ENCODE assay signal across 24 cellular contexts in genomic region chr6:18360188-18360587, GRCh38. TPM values are rescaled to one million over a fixed set of nuclear protein-coding genes. Genes with fewer than 3 reads are reported as not detected.
A peak's percentile ranks its signal among the peaks of the same experiment; 100 is the strongest.
DNase-seq lines count a peak whose midpoint lies in the region; ATAC-seq and TF ChIP-seq lines count a peak whose summit lies in the region.
"Had no signal": no experiment of that assay in that cellular context is flagged by ENCODE, and none has a peak within 500 bp of the region (broad histone marks: within the 10 kb centered on the region; RNA-seq: fewer than 3 reads in every experiment).

No MANE protein-coding gene starts in this region.

- no peak overlapping the region for H3K9ac ChIP-seq in H9 (ENCODE audit: extremely low read depth, insufficient read length, low read length)

- peaks cover 12 to 14% of the 10 kb centered on the region in 2 donors for H3K9me3 Mint-ChIP-seq in stimulated activated naive B cell treated with anti-CD40 and anti-IgM and Interleukin-4, amounts not matched to agents 10 μg/mL and 1 μg/mL and 100 μg/mL, for 72 hours
- H3K9me3 Mint-ChIP-seq in H9 = peaks cover 6 to 13% of the 10 kb centered on the region in 2 experiments; a peak in 4 of 5 replicates

- no peaks in the 10 kb centered on the region for H3K4me1 ChIP-seq in H9 (ENCODE audit: insufficient read depth, low read length)
- no peaks in the 10 kb centered on the region for H3K4me1 ChIP-seq in hepatocyte (ENCODE audit: insufficient read depth)

- peaks cover 19 to 39% of the 10 kb centered on the region in 2 donors for H3K4me1 Mint-ChIP-seq in stimulated activated naive B cell treated with anti-CD40 and anti-IgM and Interleukin-4, amounts not matched to agents 10 μg/mL and 1 μg/mL and 100 μg/mL, for 72 hours
- no peaks in the 10 kb centered on the region for H3K4me1 Mint-ChIP-seq in H9
- H3K4me1 Mint-ChIP-seq: activated CD4-positive, alpha-beta memory T cell treated with anti-CD3 and anti-CD28 coated beads, Interleukin-2, amount 10 ng/mL, durations not matched to agents 7 days and 5 days; GM23338; natural killer cell had no signal

- H4K20me1 ChIP-seq in H9 (ENCODE audit: control insufficient read depth, insufficient read depth, insufficient read length) = no peaks in the 10 kb centered on the region
- H4K20me1 ChIP-seq in hepatocyte (ENCODE audit: insufficient read depth, poor library complexity, severe bottlenecking) = no peaks in the 10 kb centered on the region

- H3K79me2 ChIP-seq in H9 (ENCODE audit: insufficient read depth, low read length) (no peaks in the 10 kb centered on the region), hepatocyte (no peaks in the 10 kb centered on the region)

- no peaks in the 10 kb centered on the region for H3K79me1 ChIP-seq in H9 (ENCODE audit: insufficient read depth, low read depth, low read length, poor library complexity, severe bottlenecking)

- H2AK5ac ChIP-seq in H9 (ENCODE audit: insufficient read length, low read length) = no peak overlapping the region

- no peak overlapping the region for H4K5ac ChIP-seq in H9 (ENCODE audit: insufficient read length, low read depth, low read length)

- no peak overlapping the region for H3K23ac ChIP-seq in H9 (ENCODE audit: insufficient read length, low read depth, low read length)

- no peak overlapping the region for H2BK12ac ChIP-seq in H9 (ENCODE audit: insufficient read length, low read depth, low read length)

- no peaks in the 10 kb centered on the region for H3K36me3 ChIP-seq in hepatocyte (replicated peaks; ENCODE audit: insufficient read depth, low read depth)

- no peak overlapping the region for H4K91ac ChIP-seq in H9 (ENCODE audit: insufficient read length, low read depth, low read length)

- H3K4me2 ChIP-seq in H9 (ENCODE audit: insufficient read depth, insufficient read length, low read length) (no peak overlapping the region), hepatocyte (no peak overlapping the region)
- H3K4me2 ChIP-seq: GM23338 had no signal

- H3K4me3 ChIP-seq in epithelial cell of esophagus (ENCODE audit: low read length) = no peak overlapping the region
- no peak overlapping the region for H3K4me3 ChIP-seq in hepatocyte
- H3K4me3 ChIP-seq: GM23338 had no signal

- peaks cover 6 to 16% of the 10 kb centered on the region in 2 donors for H3K36me3 Mint-ChIP-seq in stimulated activated naive B cell treated with anti-CD40 and anti-IgM and Interleukin-4, amounts not matched to agents 10 μg/mL and 1 μg/mL and 100 μg/mL, for 72 hours
- H3K36me3 Mint-ChIP-seq in H9 (ENCODE audit: insufficient read depth in 1 of 3, low read depth in 3 of 3) = peaks cover 0 to 7% (median 0%) of the 10 kb centered on the region in 3 experiments; a peak in 1 of 7 replicates

- no peak overlapping the region for H3T11ph ChIP-seq in H9 (ENCODE audit: low read length)

- H3K27ac ChIP-seq in H9 (ENCODE audit: insufficient read length, low read depth, low read length) (no peak overlapping the region), hepatocyte (no peak overlapping the region)
- H3K27ac ChIP-seq: VCaP had no signal

- no peaks in the 10 kb centered on the region for H3K27me3 Mint-ChIP-seq in stimulated activated naive B cell treated with anti-CD40 and anti-IgM and Interleukin-4, amounts not matched to agents 10 μg/mL and 1 μg/mL and 100 μg/mL, for 72 hours
- H3K27me3 Mint-ChIP-seq in H9 (ENCODE audit: low read depth) = peaks cover 4% of the 10 kb centered on the region; the same call in 1 of the 2 replicates

- H2BK120ac ChIP-seq in H9 (ENCODE audit: low read depth, low read length, poor library complexity, severe bottlenecking) = no peak overlapping the region

- TF ChIP-seq CTCF in epithelial cell of esophagus (IDR thresholded peaks at IDR 0.05; ENCODE audit: insufficient read depth, low read depth, low read length, missing control alignments) = no peak
- TF ChIP-seq CTCF in H9 (conservative IDR thresholded peaks at IDR 0.05) = no peak
- no peak for TF ChIP-seq CTCF in hepatocyte (IDR thresholded peaks at IDR 0.05; ENCODE audit: poor library complexity)

- H3K9me2 ChIP-seq in hepatocyte (replicated peaks; ENCODE audit: insufficient read depth) = no peaks in the 10 kb centered on the region

- H3K56ac ChIP-seq in H9 (ENCODE audit: insufficient read length, low read depth, low read length) = no peak overlapping the region

- H3K27me3 ChIP-seq in H9 (ENCODE audit: insufficient read depth, low read length) (no peaks in the 10 kb centered on the region), hepatocyte (no peaks in the 10 kb centered on the region)

- no peak overlapping the region for H2BK20ac ChIP-seq in H9 (ENCODE audit: low read depth, low read length, poor library complexity, severe bottlenecking)

- H2BK5ac ChIP-seq in H9 (ENCODE audit: insufficient read length, low read length) = no peak overlapping the region

- no peak overlapping the region for H3K18ac ChIP-seq in H9 (ENCODE audit: insufficient read length, low read depth, low read length)

- DNase-seq in NCI-H1417 (lab: John Stamatoyannopoulos, UW) = peak in 2 of 3 experiments; percentile 6 to 53
- no peak for DNase-seq in NCI-H1417 treated with DMSO at 0.1 percent for 48 hours (lab: John Stamatoyannopoulos, UW)
- DNase-seq in NCI-H146 treated with DMSO at 0.1 percent for 48 hours (lab: John Stamatoyannopoulos, UW; ENCODE audit: unreplicated experiment) = peak; percentile 13
- DNase-seq in epithelial cell of esophagus (ENCODE audit: low read depth) = peak; percentile 50
- DNase-seq in stimulated activated naive B cell treated with anti-CD40 and anti-IgM and Interleukin-4, amounts not matched to agents 10 μg/mL and 1 μg/mL and 100 μg/mL, for 72 hours = no peak
- DNase-seq in H9 = no peak
- no peak for DNase-seq in hepatocyte (ENCODE audit: low spot score)
- DNase-seq: activated CD4-positive, alpha-beta memory T cell treated with anti-CD3 and anti-CD28 coated beads, Interleukin-2, amount 10 ng/mL, durations not matched to agents 7 days and 5 days; activated naive CD4-positive, alpha-beta T cell treated with Interleukin-2 at 50 U/mL for 16 hours; activated T-cell treated with anti-CD3 and anti-CD28 coated beads, Interleukin-2, amount 50 U/mL, for 1 hour; aorta; cerebellar nuclear complex; DMS53; effector memory CD4-positive, alpha-beta T cell; Kasumi-1; kidney; mesenchymal stem cell; natural killer cell; NCI-H1694; SHP77 treated with DMSO at 0.1 percent for 48 hours had no signal

- no peaks in the 10 kb centered on the region for H3K23me2 ChIP-seq in H9 (ENCODE audit: insufficient read length, low read depth, low read length, poor library complexity, severe bottlenecking)

- H3K9me3 ChIP-seq in H9 (ENCODE audit: control insufficient read depth, low read depth, low read length) (no peaks in the 10 kb centered on the region), hepatocyte (ENCODE audit: low read depth) (no peaks in the 10 kb centered on the region)

- peak; percentile 50 to 53 for ATAC-seq in stimulated activated naive B cell treated with anti-CD40 and anti-IgM and Interleukin-4, amounts not matched to agents 10 μg/mL and 1 μg/mL and 100 μg/mL, for 72 hours (replicated peaks)
- no peak for ATAC-seq in HG02588 (IDR thresholded peaks at IDR 0.05; ENCODE audit: unreplicated experiment)
- ATAC-seq: GM23338, natural killer cell had no signal

- no peak overlapping the region for H2BK15ac ChIP-seq in H9 (ENCODE audit: low read depth, low read length)

- no CpG with 5 or more reads among the region's 1 CpG for WGBS in H9 (ENCODE audit: extremely low coverage, insufficient read length, low lambda C conversion rate)
- 71% methylated on average over 1 of the region's 1 CpG for WGBS in hepatocyte (ENCODE audit: low lambda C conversion rate, missing lambda C conversion rate)

- H3K4ac ChIP-seq in H9 (ENCODE audit: low read depth, low read length) = no peak overlapping the region

- H2AFZ ChIP-seq in H9 (ENCODE audit: low read length) (no peak overlapping the region), hepatocyte (no peak overlapping the region)
- H2AFZ ChIP-seq: GM23338 had no signal

- H3K14ac ChIP-seq in H9 (ENCODE audit: insufficient read depth, low read length) = no peak overlapping the region

- peak overlapping the region in 1 of 2 donors; percentile 15 for H3K4me3 Mint-ChIP-seq in stimulated activated naive B cell treated with anti-CD40 and anti-IgM and Interleukin-4, amounts not matched to agents 10 μg/mL and 1 μg/mL and 100 μg/mL, for 72 hours
- no peak overlapping the region for H3K4me3 Mint-ChIP-seq in H9
- H3K4me3 Mint-ChIP-seq: activated CD4-positive, alpha-beta memory T cell treated with anti-CD3 and anti-CD28 coated beads, Interleukin-2, amount 10 ng/mL, durations not matched to agents 7 days and 5 days; GM23338; natural killer cell; T-helper 1 cell treated with Interleukin-12 subunit alpha and Interleukin-12 subunit beta and Interleukin-4 antibody, amounts not matched to agents 30 μg/mL and 1 μg/mL, for 36 hours had no signal

- no peak overlapping the region for H4K8ac ChIP-seq in H9 (replicated peaks; ENCODE audit: insufficient read length, low read depth, low read length)

- peak overlapping the region; percentile 92 for H3K27ac Mint-ChIP-seq in stimulated activated naive B cell treated with anti-CD40 and anti-IgM and Interleukin-4, amounts not matched to agents 10 μg/mL and 1 μg/mL and 100 μg/mL, for 72 hours
- no peak overlapping the region; a peak in 1 of 7 replicates for H3K27ac Mint-ChIP-seq in H9
- H3K27ac Mint-ChIP-seq: activated CD4-positive, alpha-beta memory T cell treated with anti-CD3 and anti-CD28 coated beads, Interleukin-2, amount 10 ng/mL, durations not matched to agents 7 days and 5 days; GM23338; natural killer cell; T-helper 1 cell treated with Interleukin-12 subunit alpha and Interleukin-12 subunit beta and Interleukin-4 antibody, amounts not matched to agents 30 μg/mL and 1 μg/mL, for 36 hours had no signal

RNA-seq across cellular contexts. Expression of gene RNF144B, which starts 27.0 kb away (rescaled TPM):
- total RNA-seq in H9 (2021) = 2.3 and 2.4 TPM in 2 replicates
- 1.8 and 2.2 TPM in 2 replicates for total RNA-seq in hepatocyte
- polyA plus RNA-seq in hepatocyte = 0.37 and 0.72 TPM in 2 replicates

Comparison
In these comparisons a context has a peak if more than half of its experiments do, and no peak if none do; other contexts are left out.
1. DNase-seq: peak in NCI-H1417 (2 of 3), NCI-H146 treated with DMSO at 0.1 percent for 48 hours (single experiment) and epithelial cell of esophagus (single experiment); none in NCI-H1417 treated with DMSO at 0.1 percent for 48 hours (single experiment), stimulated activated naive B cell treated with anti-CD40 and anti-IgM and Interleukin-4, amounts not matched to agents 10 μg/mL and 1 μg/mL and 100 μg/mL, for 72 hours (single experiment), H9 (single experiment) and hepatocyte (single experiment).